12 cellular contexts compared by ENCODE assay signal in genomic region chr16:88130681-88131080, GRCh38.
DNase-seq lines count a peak whose midpoint lies in the region; ATAC-seq, FAIRE-seq and TF ChIP-seq lines count a peak whose summit lies in the region.
"Had no signal": no experiment of that assay in that cellular context is flagged by ENCODE, and none has a peak within 500 bp of the region (broad histone marks: within the 10 kb centered on the region; RNA-seq: fewer than 3 reads in every experiment).

No MANE protein-coding gene starts in this region.

- no peaks in the 10 kb centered on the region for H3K4me1 ChIP-seq in kidney (ENCODE audit: control insufficient read depth in 1 of 2, insufficient read depth in 1 of 2, low read depth in 1 of 2, low read length in 2 of 2)

- TF ChIP-seq POLR2A in NB4 (IDR thresholded peaks at IDR 0.05; ENCODE audit: extremely low read depth, insufficient read length) = no peak

- no peak for ATAC-seq in GM19023 (IDR thresholded peaks at IDR 0.05; ENCODE audit: unreplicated experiment)
- ATAC-seq: HCT116 had no signal

- FAIRE-seq in kidney (lab: Jason Lieb, UNC) = no peak

- H3K36me3 ChIP-seq in kidney (ENCODE audit: control insufficient read depth in 1 of 2, insufficient read depth in 2 of 2, low read length in 2 of 2) = no peaks in the 10 kb centered on the region

- no peak overlapping the region for H3K9ac ChIP-seq in kidney (ENCODE audit: low read length in 2 of 2)

- no peaks in the 10 kb centered on the region for H3K9me3 ChIP-seq in kidney (ENCODE audit: control insufficient read depth in 1 of 2, low read length in 2 of 2)

- no peak overlapping the region for H3K27ac ChIP-seq in kidney (ENCODE audit: low read depth in 2 of 2, low read length in 2 of 2)
- H3K27ac ChIP-seq: 22Rv1 had no signal

- H3K4me3 ChIP-seq in NB4 (ENCODE audit: low read depth, low read length) (no peak overlapping the region), kidney (ENCODE audit: low read length in 2 of 2) (no peak overlapping the region)

- TF ChIP-seq CTCF in NB4 (IDR thresholded peaks at IDR 0.05; ENCODE audit: low read depth, low read length) = no peak
- TF ChIP-seq CTCF in kidney (IDR thresholded peaks at IDR 0.05; ENCODE audit: borderline replicate concordance, extremely low read depth, insufficient read depth) = no peak

- intact Hi-C loops in kidney (cut with DNase I) = no loop called here

- DNase-seq in NCI-H2107 (lab: John Stamatoyannopoulos, UW) (peak; percentile 12), NCI-H2107 treated with DMSO at 0.1 percent for 48 hours (lab: John Stamatoyannopoulos, UW; ENCODE audit: unreplicated experiment) (no peak), NB4 (ENCODE audit: low read depth) (peak; percentile 65), kidney (peak; percentile 69), NCI-H524 (lab: John Stamatoyannopoulos, UW) (no peak), C1 segment of cervical spinal cord (lab: John Stamatoyannopoulos, UW) (no peak)
- DNase-seq: Calu3; CD4-positive, CD25-positive, alpha-beta regulatory T cell; DMS 273 treated with DMSO at 0.1 percent for 48 hours had no signal

Comparison
In these comparisons a context has a peak if more than half of its experiments do, and no peak if none do; other contexts are left out.
1. DNase-seq: peak in NCI-H2107 (single experiment), NB4 (single experiment) and kidney (single experiment); none in NCI-H2107 treated with DMSO at 0.1 percent for 48 hours (single experiment), NCI-H524 (0 of 2) and C1 segment of cervical spinal cord (0 of 14).